In genomic region chr16:66934138-66934838, GRCh38 we compare ENCODE assay signal across 1 cellular context.
A peak's percentile ranks its signal among the peaks of the same experiment; 100 is the strongest.
TF ChIP-seq lines count a peak whose summit lies in the region.

Gene CIAO2B (minus strand): TSS chr16:66934402. CDS start chr16:66934364, 38 bp downstream.

TF ChIP-seq in HepG2, 621 proteins besides CTCF, POLR2A, EP300 and RAD21 (continued from another document and continues in another):
- TF ChIP-seq ZBED4 (CRISPR knock-in tag; IDR thresholded peaks at IDR 0.05; ENCODE audit: borderline replicate concordance) (peak; percentile 82), ZNF138 (CRISPR knock-in tag; IDR thresholded peaks at IDR 0.05; ENCODE audit: low read depth) (no peak), ZNF563 (CRISPR knock-in tag; IDR thresholded peaks at IDR 0.05) (peak; percentile 91), ZNF615 (CRISPR knock-in tag; IDR thresholded peaks at IDR 0.05; ENCODE audit: borderline replicate concordance) (peak; percentile 95), ZNF546 (CRISPR knock-in tag; conservative IDR thresholded peaks at IDR 0.05) (peak; percentile 95; the same call in 1 of the 2 replicates), DMAP1 (CRISPR knock-in tag; IDR thresholded peaks at IDR 0.05) (peak; percentile 90; the same call in 1 of the 2 replicates), ZNF576 (CRISPR knock-in tag; IDR thresholded peaks at IDR 0.05) (peak; percentile 74; the same call in 1 of the 2 replicates), ZNF280B (CRISPR knock-in tag; IDR thresholded peaks at IDR 0.05; ENCODE audit: borderline replicate concordance) (peak; percentile 71; the same call in 1 of the 2 replicates), ZNF691 (CRISPR knock-in tag; IDR thresholded peaks at IDR 0.05; ENCODE audit: borderline replicate concordance, low read depth) (peak; percentile 97), PAX8 (CRISPR knock-in tag; IDR thresholded peaks at IDR 0.05; ENCODE audit: borderline replicate concordance) (peak; percentile 64; the same call in 1 of the 2 replicates), GTF2F1 (IDR thresholded peaks at IDR 0.05; ENCODE audit: low read length) (no peak), FOSL2 (CRISPR knock-in tag; IDR thresholded peaks at IDR 0.05) (peak; percentile 54), MYNN (CRISPR knock-in tag; IDR thresholded peaks at IDR 0.05; ENCODE audit: low read depth) (0 out of 2 replicates have a peak, but pooled peaks have one; percentile 69), FOXK1 (CRISPR knock-in tag; IDR thresholded peaks at IDR 0.05; ENCODE audit: borderline replicate concordance, low read depth) (peak; percentile 87), HOXA7 (CRISPR knock-in tag; IDR thresholded peaks at IDR 0.05) (no peak), MAX (IDR thresholded peaks at IDR 0.05) (peak; percentile 91), TFDP2 (CRISPR knock-in tag; IDR thresholded peaks at IDR 0.05) (peak; percentile 81), PRDM15 (CRISPR knock-in tag; IDR thresholded peaks at IDR 0.05) (peak; percentile 75), DNMT1 (CRISPR knock-in tag; IDR thresholded peaks at IDR 0.05) (peak; percentile 80; the same call in 1 of the 2 replicates), MLXIP (CRISPR knock-in tag; IDR thresholded peaks at IDR 0.05; ENCODE audit: borderline replicate concordance) (peak; percentile 65; the same call in 1 of the 2 replicates), FOXO1 (CRISPR knock-in tag; IDR thresholded peaks at IDR 0.05) (peak; percentile 83), POLR2AphosphoS2 (IDR thresholded peaks at IDR 0.05; ENCODE audit: low read depth, low read length) (no peak), KDM6A (CRISPR knock-in tag; IDR thresholded peaks at IDR 0.05; ENCODE audit: low read depth) (peak; percentile 41; the same call in 1 of the 2 replicates), BCL6 (CRISPR knock-in tag; IDR thresholded peaks at IDR 0.05) (peak; percentile 66), AKNA (CRISPR knock-in tag; IDR thresholded peaks at IDR 0.05; ENCODE audit: borderline replicate concordance) (peak; percentile 84; the same call in 1 of the 2 replicates), SATB2 (CRISPR knock-in tag; IDR thresholded peaks at IDR 0.05) (peak; percentile 97), ARNT (IDR thresholded peaks at IDR 0.05) (no peak), ZNF740 (CRISPR knock-in tag; IDR thresholded peaks at IDR 0.05) (peak; percentile 94), LCORL (IDR thresholded peaks at IDR 0.05) (no peak), LCORL (CRISPR knock-in tag; IDR thresholded peaks at IDR 0.05) (peak; percentile 74), ZNF512 (CRISPR knock-in tag; IDR thresholded peaks at IDR 0.05) (no peak), ZSCAN25 (CRISPR knock-in tag; IDR thresholded peaks at IDR 0.05) (peak; percentile 73; the same call in 1 of the 2 replicates)
